8 cellular contexts compared by ENCODE assay signal in genomic region chr5:102762095-102762534, GRCh38. TPM values are rescaled to one million over a fixed set of nuclear protein-coding genes. Genes with fewer than 3 reads are reported as not detected.
DNase-seq lines count a peak whose midpoint lies in the region; ATAC-seq and TF ChIP-seq lines count a peak whose summit lies in the region.

No MANE protein-coding gene starts in this region.

- peak overlapping the region; percentile 48 for H3K27ac Mint-ChIP-seq in activated B cell treated with CpG ODN at 0.5 μM for 24 hours

- peaks cover 0 to 13% (median 0%) of the 10 kb centered on the region in 11 experiments; a peak in 5 of 22 replicates for H3K36me3 ChIP-seq in BLaER1 treated with 17β-estradiol and CSF1 and Interleukin-3, amounts not matched to agents 10 nM and 100 nM
- H3K36me3 ChIP-seq in body of pancreas (replicated peaks in 1 of 2; ENCODE audit: insufficient read depth in 1 of 2, low read depth in 2 of 2): no peaks in the 10 kb centered on the region

- no peaks in the 10 kb centered on the region for H3K36me3 Mint-ChIP-seq in activated B cell treated with CpG ODN at 0.5 μM for 24 hours (ENCODE audit: low read depth)

- no peak overlapping the region for H3K4me3 ChIP-seq in BLaER1 treated with 17β-estradiol and CSF1 and Interleukin-3, amounts not matched to agents 10 nM and 100 nM
- no peak overlapping the region for H3K4me3 ChIP-seq in body of pancreas

- no peaks in the 10 kb centered on the region for H3K9me3 Mint-ChIP-seq in activated B cell treated with CpG ODN at 0.5 μM for 24 hours

- TF ChIP-seq CTCF in activated B cell treated with CpG ODN at 0.5 μM for 24 hours (IDR thresholded peaks at IDR 0.05): no peak
- no peak for TF ChIP-seq CTCF in GM13976 (IDR thresholded peaks at IDR 0.05; ENCODE audit: borderline replicate concordance, control extremely low read depth, extremely low read depth, insufficient read depth, missing control alignments)
- TF ChIP-seq CTCF in body of pancreas (IDR thresholded peaks at IDR 0.05): no peak

- CTCF ChIA-PET in activated B cell treated with CpG ODN at 0.5 μM for 24 hours (lab: Charles Lee): interaction anchor here (2.4 kb wide), 1 partner anchor 19 kb away, joined by 9 read pairs; no protein-coding TSS in a partner anchor

- peak overlapping the region in 2 of 11 experiments; percentile 42 to 59; a peak in 4 of 22 replicates for H3K27ac ChIP-seq in BLaER1 treated with 17β-estradiol and CSF1 and Interleukin-3, amounts not matched to agents 10 nM and 100 nM
- no peak overlapping the region for H3K27ac ChIP-seq in body of pancreas

- H3K4me1 ChIP-seq in BLaER1 treated with 17β-estradiol and CSF1 and Interleukin-3, amounts not matched to agents 10 nM and 100 nM: peaks cover 16 to 47% (median 38%) of the 10 kb centered on the region in 10 experiments
- H3K4me1 ChIP-seq in body of pancreas: peaks cover 12% of the 10 kb centered on the region

- TF ChIP-seq POLR2A in body of pancreas (IDR thresholded peaks at IDR 0.05): no peak

- POLR2A ChIA-PET in activated B cell treated with CpG ODN at 0.5 μM for 24 hours (lab: Charles Lee): no interaction called here

- no peaks in the 10 kb centered on the region for H3K27me3 ChIP-seq in BLaER1 treated with 17β-estradiol and CSF1 and Interleukin-3, amounts not matched to agents 10 nM and 100 nM
- no peaks in the 10 kb centered on the region for H3K27me3 ChIP-seq in body of pancreas

- intact Hi-C loops in activated B cell treated with CpG ODN at 0.5 μM for 24 hours (cut with micrococcal nuclease): no loop called here
- intact Hi-C loops in body of pancreas (cut with DNase I): no loop called here

- in situ Hi-C loops in GM13976 (cut with MboI; ENCODE audit: low sequenced_read_pairs, unreplicated experiment): no loop called here

- H3K4me2 ChIP-seq in BLaER1 treated with 17β-estradiol and CSF1 and Interleukin-3, amounts not matched to agents 10 nM and 100 nM: peak overlapping the region; percentile 14 to 77 (median 46); a peak in 20 of 22 replicates

- DNase-seq in activated B cell treated with CpG ODN at 0.5 μM for 24 hours (no peak), lung microvascular endothelial cell (ENCODE audit: low read depth in 2 of 2) (peak; percentile 7 to 24), GM13976 (ENCODE audit: low spot score) (no peak), HPDE6-E6E7 (ENCODE audit: extremely low spot score) (no peak), body of pancreas (no peak)

- peaks cover 30% of the 10 kb centered on the region for H3K4me1 Mint-ChIP-seq in activated B cell treated with CpG ODN at 0.5 μM for 24 hours

- H3K9me3 ChIP-seq in BLaER1 treated with 17β-estradiol and CSF1 and Interleukin-3, amounts not matched to agents 10 nM and 100 nM (replicated peaks in 1 of 11): no peaks in the 10 kb centered on the region
- no peaks in the 10 kb centered on the region for H3K9me3 ChIP-seq in body of pancreas

- peak overlapping the region; percentile 52 for H3K4me3 Mint-ChIP-seq in activated B cell treated with CpG ODN at 0.5 μM for 24 hours

- H3K27me3 Mint-ChIP-seq in activated B cell treated with CpG ODN at 0.5 μM for 24 hours: no peaks in the 10 kb centered on the region

- H4K20me1 ChIP-seq in BLaER1 treated with 17β-estradiol and CSF1 and Interleukin-3, amounts not matched to agents 10 nM and 100 nM: peaks cover 0 to 74% (median 9%) of the 10 kb centered on the region in 11 experiments; a peak in 8 of 22 replicates

- H3K9ac ChIP-seq in BLaER1 treated with 17β-estradiol and CSF1 and Interleukin-3, amounts not matched to agents 10 nM and 100 nM: peak overlapping the region in 2 of 11 experiments; percentile 12 to 33; a peak in 2 of 22 replicates

- ATAC-seq in GM19023 (IDR thresholded peaks at IDR 0.05; ENCODE audit: unreplicated experiment) (peak; percentile 82), HG03066 (IDR thresholded peaks at IDR 0.05; ENCODE audit: low read depth, unreplicated experiment) (peak; percentile 70), activated B cell treated with CpG ODN at 0.5 μM for 24 hours (ENCODE audit: low read depth) (peak; percentile 62), body of pancreas (no peak)

RNA-seq across cellular contexts. Expression of gene PAM, which starts 7.0 kb away (rescaled TPM):
- total RNA-seq in activated B cell treated with CpG ODN at 0.5 μM for 24 hours: 14.8 and 19.0 TPM in 2 replicates
- total RNA-seq in lung microvascular endothelial cell: 185 and 247 TPM in 2 replicates
- 100 to 1,000 TPM in 1 of 2 donors, 10 to 100 TPM in 1; 75.2 to 111 TPM for total RNA-seq in body of pancreas

Comparison
In these comparisons a context has a peak if more than half of its experiments do, and no peak if none do; other contexts are left out.
1. DNase-seq: peak in lung microvascular endothelial cell (2 of 2); none in activated B cell treated with CpG ODN at 0.5 μM for 24 hours (single experiment), GM13976 (single experiment), HPDE6-E6E7 (single experiment) and body of pancreas (0 of 4).